Comparison of ENCODE assay signal across 21 cellular contexts in genomic region chr10:26385443-26385842, GRCh38. TPM values are rescaled to one million over a fixed set of nuclear protein-coding genes. Genes with fewer than 3 reads are reported as not detected.
"Had no signal": no experiment of that assay in that cellular context is flagged by ENCODE, and none has a peak within 500 bp of the region (broad histone marks: within the 10 kb centered on the region; RNA-seq: fewer than 3 reads in every experiment).

No MANE protein-coding gene starts in this region.

- H3K27me3 ChIP-seq: right lobe of liver, testis, tibial nerve, vagina had no signal

- H3K4me1 ChIP-seq: esophagus muscularis mucosa, gastroesophageal sphincter, parathyroid adenoma, prostate gland, right lobe of liver, testis, tibial nerve, upper lobe of right lung, vagina had no signal

- H3K9me3 ChIP-seq: esophagus muscularis mucosa, prostate gland, right lobe of liver, testis, tibial nerve, upper lobe of right lung, vagina had no signal

- ATAC-seq: effector memory CD8-positive, alpha-beta T cell; gastroesophageal sphincter; left lobe of liver; naive thymus-derived CD4-positive, alpha-beta T cell; right lobe of liver; stimulated activated effector memory CD8-positive, alpha-beta T cell treated with anti-CD3 and anti-CD28 coated beads, Interleukin-12 subunit alpha, Interleukin-12 subunit beta, amount 100 ng/mL, for 72 hours; stimulated activated naive CD8-positive, alpha-beta T cell treated with anti-CD3 and anti-CD28 coated beads, Interleukin-15, amount 100 ng/mL, for 72 hours; upper lobe of right lung had no signal

- H3K36me3 ChIP-seq: esophagus muscularis mucosa, gastroesophageal sphincter, prostate gland, right lobe of liver, tibial nerve, upper lobe of right lung, vagina had no signal

- H3K9ac ChIP-seq: parathyroid adenoma had no signal

- DNase-seq: effector memory CD8-positive, alpha-beta T cell; glutamatergic neuron; islet precursor cell; mammary epithelial cell; naive thymus-derived CD4-positive, alpha-beta T cell; nephron progenitor cell; right lobe of liver; stimulated activated CD4-positive, alpha-beta T cell treated with anti-CD3 and anti-CD28 coated beads, Interleukin-4, amount 100 ng/mL, for 1 hour; stimulated activated CD8-positive, alpha-beta memory T cell treated with anti-CD3 and anti-CD28 coated beads, Interleukin-4, amount 100 ng/mL, for 48 hours; stimulated activated naive CD8-positive, alpha-beta T cell treated with anti-CD3 and anti-CD28 coated beads, Interleukin-15, amount 100 ng/mL, for 72 hours; testis; upper lobe of right lung had no signal

- H3K27ac ChIP-seq: epithelial cell of prostate, esophagus muscularis mucosa, gastroesophageal sphincter, parathyroid adenoma, prostate gland, right lobe of liver, testis, tibial nerve, upper lobe of right lung, vagina had no signal

- H3K79me2 ChIP-seq: parathyroid adenoma had no signal

- H3K4me3 ChIP-seq: esophagus muscularis mucosa, gastroesophageal sphincter, prostate gland, right lobe of liver, testis, tibial nerve, upper lobe of right lung, vagina had no signal

- H2AFZ ChIP-seq: parathyroid adenoma had no signal

RNA-seq across cellular contexts. Expression of gene APBB1IP, which starts 52.7 kb away (rescaled TPM):
- total RNA-seq: mammary epithelial cell had no signal
- polyA plus RNA-seq: mammary epithelial cell had no signal
